10 cellular contexts compared by ENCODE assay signal in genomic region chr12:64733857-64734256, GRCh38. TPM values are rescaled to one million over a fixed set of nuclear protein-coding genes. Genes with fewer than 3 reads are reported as not detected.
A peak's percentile ranks its signal among the peaks of the same experiment; 100 is the strongest.
DNase-seq lines count a peak whose midpoint lies in the region; ATAC-seq and TF ChIP-seq lines count a peak whose summit lies in the region.
"Had no signal": no experiment of that assay in that cellular context is flagged by ENCODE, and none has a peak within 500 bp of the region (broad histone marks: within the 10 kb centered on the region; RNA-seq: fewer than 3 reads in every experiment).

No MANE protein-coding gene starts in this region.

- H3K9me3 ChIP-seq in BLaER1, result no peaks in the 10 kb centered on the region
- no peaks in the 10 kb centered on the region for H3K9me3 ChIP-seq in gastroesophageal sphincter

- no peaks in the 10 kb centered on the region for H4K20me1 ChIP-seq in BLaER1

- WGBS in gastroesophageal sphincter (ENCODE audit: low coverage in 1 of 2), 2 donors, result 63 to 72% methylated on average over 4 of the region's 4 CpGs

- TF ChIP-seq CTCF in gastroesophageal sphincter (IDR thresholded peaks at IDR 0.05), result no peak

- no peaks in the 10 kb centered on the region for H3K27me3 ChIP-seq in BLaER1
- H3K27me3 ChIP-seq in gastroesophageal sphincter, result no peaks in the 10 kb centered on the region

- TF ChIP-seq EP300 in gastroesophageal sphincter (IDR thresholded peaks at IDR 0.05), result no peak

- H3K9ac ChIP-seq in BLaER1, result no peak overlapping the region

- ATAC-seq in gastroesophageal sphincter (no peak), HG03108 (IDR thresholded peaks at IDR 0.05; ENCODE audit: unreplicated experiment) (no peak), GM21576 (IDR thresholded peaks at IDR 0.05; ENCODE audit: unreplicated experiment) (no peak)
- ATAC-seq: activated CD8-positive, alpha-beta T cell treated with anti-CD3 and anti-CD28 coated beads, Interleukin-2, amount 10 ng/mL, durations not matched to agents 7 days and 5 days had no signal

- peaks cover 20% of the 10 kb centered on the region for H3K4me1 ChIP-seq in BLaER1
- H3K4me1 ChIP-seq in gastroesophageal sphincter, result peaks cover 0 to 7% (median 0%) of the 10 kb centered on the region in 3 donors

- H3K27ac ChIP-seq in BLaER1 (no peak overlapping the region), gastroesophageal sphincter (no peak overlapping the region)

- H3K4me3 ChIP-seq in BLaER1 (no peak overlapping the region), gastroesophageal sphincter (no peak overlapping the region)

- DNase-seq in NCI-H1694 (lab: John Stamatoyannopoulos, UW), result peak; percentile 85
- DNase-seq in astrocyte of the hippocampus (ENCODE audit: low read depth, low spot score), result peak; percentile 81
- peak; percentile 68 for DNase-seq in kidney glomerular epithelial cell (lab: John Stamatoyannopoulos, UW)
- no peak for DNase-seq in GM19238 (ENCODE audit: insufficient read length, low spot score)
- DNase-seq: activated CD8-positive, alpha-beta T cell treated with anti-CD3 and anti-CD28 coated beads, Interleukin-2, amount 10 ng/mL, durations not matched to agents 7 days and 5 days; CD4-positive, alpha-beta memory T cell had no signal

- TF ChIP-seq POLR2A in gastroesophageal sphincter (IDR thresholded peaks at IDR 0.05), result no peak

- peak overlapping the region; percentile 34; the same call in 1 of the 2 replicates for H3K4me2 ChIP-seq in BLaER1

- peaks cover 65% of the 10 kb centered on the region for H3K36me3 ChIP-seq in BLaER1
- H3K36me3 ChIP-seq in gastroesophageal sphincter, result peaks cover 0 to 85% of the 10 kb centered on the region in 2 donors

RNA-seq across cellular contexts. Expression of gene GNS, which starts 25.3 kb away (rescaled TPM):
- total RNA-seq in gastroesophageal sphincter, result 100 to 1,000 TPM in 1 of 4 donors, 10 to 100 TPM in 3; 69.3 to 116 (median 89.7) TPM
